In genomic region chr4:38526412-38526811, GRCh38 we compare ENCODE assay signal across 10 cellular contexts.
"Had no signal": no experiment of that assay in that cellular context is flagged by ENCODE, and none has a peak within 500 bp of the region (broad histone marks: within the 10 kb centered on the region; RNA-seq: fewer than 3 reads in every experiment).

No MANE protein-coding gene starts in this region.

- H3K4me3 Mint-ChIP-seq: endodermal cell; mesothelial cell of epicardium; stimulated activated naive B cell treated with anti-CD40 and anti-IgM and Interleukin-4, amounts not matched to agents 10 μg/mL and 1 μg/mL and 100 μg/mL, for 72 hours had no signal

- ATAC-seq: heart left ventricle; stimulated activated naive B cell treated with anti-CD40 and anti-IgM and Interleukin-4, amounts not matched to agents 10 μg/mL and 1 μg/mL and 100 μg/mL, for 72 hours had no signal

- H3K4me1 Mint-ChIP-seq: endodermal cell had no signal

- H3K27me3 Mint-ChIP-seq: stimulated activated naive B cell treated with anti-CD40 and anti-IgM and Interleukin-4, amounts not matched to agents 10 μg/mL and 1 μg/mL and 100 μg/mL, for 72 hours had no signal

- DNase-seq: activated CD4-positive, alpha-beta T cell treated with anti-CD3 and anti-CD28 coated beads, Interleukin-2, amount 50 U/mL, for 1 hour; activated CD8-positive, alpha-beta memory T cell treated with anti-CD3 and anti-CD28 coated beads for 24 hours; activated naive CD4-positive, alpha-beta T cell treated with Interleukin-2 at 50 U/mL for 16 hours; dorsolateral prefrontal cortex; endodermal cell; heart left ventricle; stimulated activated CD4-positive, alpha-beta T cell treated with anti-CD3 and anti-CD28 coated beads, Interleukin-2, amount 100 ng/mL, for 48 hours; stimulated activated naive B cell treated with anti-CD40 and anti-IgM and Interleukin-4, amounts not matched to agents 10 μg/mL and 1 μg/mL and 100 μg/mL, for 72 hours; uterus had no signal

- H3K36me3 Mint-ChIP-seq: mesothelial cell of epicardium; stimulated activated naive B cell treated with anti-CD40 and anti-IgM and Interleukin-4, amounts not matched to agents 10 μg/mL and 1 μg/mL and 100 μg/mL, for 72 hours had no signal

- H3K27ac Mint-ChIP-seq: endodermal cell; mesothelial cell of epicardium; stimulated activated naive B cell treated with anti-CD40 and anti-IgM and Interleukin-4, amounts not matched to agents 10 μg/mL and 1 μg/mL and 100 μg/mL, for 72 hours had no signal

- H3K9me3 Mint-ChIP-seq: endodermal cell had no signal
